ENCODE assay signal across 22 cellular contexts in genomic region chr4:145921231-145921630, GRCh38. TPM values are rescaled to one million over a fixed set of nuclear protein-coding genes. Genes with fewer than 3 reads are reported as not detected.
DNase-seq lines count a peak whose midpoint lies in the region; TF ChIP-seq lines count a peak whose summit lies in the region.
"Had no signal": no experiment of that assay in that cellular context is flagged by ENCODE, and none has a peak within 500 bp of the region (broad histone marks: within the 10 kb centered on the region; RNA-seq: fewer than 3 reads in every experiment).

No MANE protein-coding gene starts in this region.

- H3K27me3 Mint-ChIP-seq in activated naive CD8-positive, alpha-beta T cell, result no peaks in the 10 kb centered on the region
- no peaks in the 10 kb centered on the region for H3K27me3 Mint-ChIP-seq in activated naive CD8-positive, alpha-beta T cell treated with anti-CD3 and anti-CD28 coated beads for 36 hours
- no peaks in the 10 kb centered on the region for H3K27me3 Mint-ChIP-seq in endothelial cell (ENCODE audit: unreplicated experiment)

- H3K9ac ChIP-seq in SK-N-MC (ENCODE audit: insufficient read length) (peak overlapping the region; percentile 38), smooth muscle cell (ENCODE audit: low read depth) (no peak overlapping the region), SK-N-SH (no peak overlapping the region)

- H3K9me2 ChIP-seq in SK-N-SH, result no peaks in the 10 kb centered on the region

- H3K36me3 ChIP-seq in SK-N-MC (ENCODE audit: insufficient read depth, low read length) (peaks cover 1% of the 10 kb centered on the region; the same call in 1 of the 2 replicates), smooth muscle cell (ENCODE audit: low read depth) (no peaks in the 10 kb centered on the region), SK-N-SH (replicated peaks in 1 of 2; ENCODE audit: control insufficient read depth in 1 of 2, insufficient read depth in 2 of 2, low read length in 1 of 2) (peaks cover 2 to 9% of the 10 kb centered on the region in 2 experiments)

- H3K79me2 ChIP-seq in smooth muscle cell (ENCODE audit: low read depth), result peaks cover 81% of the 10 kb centered on the region
- H3K79me2 ChIP-seq in SK-N-SH (ENCODE audit: insufficient read depth), result peaks cover 94% of the 10 kb centered on the region

- CTCF ChIA-PET in SK-N-SH (lab: Yijun Ruan, JAX), result no interaction called here

- peaks cover 5% of the 10 kb centered on the region for H3K4me1 ChIP-seq in smooth muscle cell (ENCODE audit: low read depth)
- H3K4me1 ChIP-seq in SK-N-SH (ENCODE audit: control insufficient read depth in 1 of 2, insufficient read depth in 2 of 2, low read depth in 1 of 2, low read length in 1 of 2), result peaks cover 3 to 16% of the 10 kb centered on the region in 2 experiments; a peak in 3 of 4 replicates
- H3K4me1 ChIP-seq: A549, BE2C had no signal

- TF ChIP-seq CTCF in endothelial cell (IDR thresholded peaks at IDR 0.05; ENCODE audit: unreplicated experiment), result no peak
- TF ChIP-seq CTCF in smooth muscle cell (IDR thresholded peaks at IDR 0.05; ENCODE audit: borderline replicate concordance, insufficient read depth, poor library complexity, severe bottlenecking), result no peak
- no peak for TF ChIP-seq CTCF in SK-N-SH (IDR thresholded peaks at IDR 0.05)

- peaks cover 4% of the 10 kb centered on the region for H3F3A ChIP-seq in smooth muscle cell (ENCODE audit: low read depth)
- H3F3A ChIP-seq in SK-N-SH (replicated peaks; ENCODE audit: insufficient read depth), result no peaks in the 10 kb centered on the region

- H2AFZ ChIP-seq in smooth muscle cell (ENCODE audit: low read depth) (no peak overlapping the region), SK-N-SH (ENCODE audit: low read depth) (no peak overlapping the region)
- H2AFZ ChIP-seq: PC-9 had no signal

- H3K4me2 ChIP-seq in smooth muscle cell, result peak overlapping the region; percentile 25
- H3K4me2 ChIP-seq in SK-N-SH, result no peak overlapping the region
- H3K4me2 ChIP-seq: A549, PC-9 had no signal

- H4K20me1 ChIP-seq in smooth muscle cell (ENCODE audit: low read depth) (peaks cover 56% of the 10 kb centered on the region), SK-N-SH (ENCODE audit: insufficient read depth) (peaks cover 6% of the 10 kb centered on the region; the same call in 1 of the 2 replicates)

- H3K27me3 ChIP-seq in smooth muscle cell (ENCODE audit: low read depth), result no peaks in the 10 kb centered on the region
- H3K27me3 ChIP-seq in SK-N-SH (ENCODE audit: insufficient read depth), result no peaks in the 10 kb centered on the region
- H3K27me3 ChIP-seq: BE2C had no signal

- POLR2A ChIA-PET in SK-N-SH (lab: Yijun Ruan, JAX), result no interaction called here

- peak overlapping the region; percentile 67 for H3K4me3 ChIP-seq in SK-N-MC
- no peak overlapping the region for H3K4me3 ChIP-seq in smooth muscle cell
- no peak overlapping the region for H3K4me3 ChIP-seq in SK-N-SH (ENCODE audit: low read depth in 2 of 2, low read length in 1 of 2)
- H3K4me3 ChIP-seq: A549, K562, PC-9 had no signal

- no peak for TF ChIP-seq EP300 in SK-N-SH (IDR thresholded peaks at IDR 0.05; ENCODE audit: borderline replicate concordance in 1 of 2, low read depth in 1 of 2, low read length in 1 of 2)

- peak overlapping the region; percentile 35 for H3K27ac Mint-ChIP-seq in activated naive CD8-positive, alpha-beta T cell
- no peak overlapping the region for H3K27ac Mint-ChIP-seq in activated naive CD8-positive, alpha-beta T cell treated with anti-CD3 and anti-CD28 coated beads for 36 hours
- peak overlapping the region; percentile 14 for H3K27ac Mint-ChIP-seq in endothelial cell (ENCODE audit: unreplicated experiment)

- 17% methylated on average over 1 of the region's 1 CpG for WGBS in smooth muscle cell (ENCODE audit: low lambda C conversion rate)
- WGBS in SK-N-SH (ENCODE audit: low lambda C conversion rate), result 100% methylated on average over 1 of the region's 1 CpG

- no peak for TF ChIP-seq RAD21 in SK-N-SH (IDR thresholded peaks at IDR 0.05; ENCODE audit: low read length)

- no peak for DNase-seq in activated naive CD8-positive, alpha-beta T cell treated with anti-CD3 and anti-CD28 coated beads for 36 hours
- DNase-seq in SK-N-MC (ENCODE audit: low read depth, low spot score), result no peak
- DNase-seq in endothelial cell (ENCODE audit: low spot score), result no peak
- DNase-seq in smooth muscle cell (lab: John Stamatoyannopoulos, UW; ENCODE audit: unreplicated experiment), result no peak
- DNase-seq in A172 (ENCODE audit: low spot score), result no peak
- DNase-seq in islet precursor cell, result no peak
- no peak for DNase-seq in SK-N-SH
- DNase-seq: BE2C, DMS 273 treated with DMSO at 0.1 percent for 48 hours, DMS79 treated with DMSO at 0.1 percent for 48 hours, MM.1S, NCI-H1048, NCI-H1417 treated with DMSO at 0.1 percent for 48 hours, NCI-H187, NCI-H446, NCI-H526, PC-9, SHP77 treated with DMSO at 0.1 percent for 48 hours had no signal

- peaks cover 18% of the 10 kb centered on the region for H3K36me3 Mint-ChIP-seq in activated naive CD8-positive, alpha-beta T cell
- H3K36me3 Mint-ChIP-seq in activated naive CD8-positive, alpha-beta T cell treated with anti-CD3 and anti-CD28 coated beads for 36 hours, result peaks cover 57% of the 10 kb centered on the region
- peaks cover 12% of the 10 kb centered on the region for H3K36me3 Mint-ChIP-seq in endothelial cell (ENCODE audit: low read depth, unreplicated experiment)

- H3K4me1 Mint-ChIP-seq in activated naive CD8-positive, alpha-beta T cell (ENCODE audit: low read depth), result peaks cover 51% of the 10 kb centered on the region
- H3K4me1 Mint-ChIP-seq in activated naive CD8-positive, alpha-beta T cell treated with anti-CD3 and anti-CD28 coated beads for 36 hours, result peaks cover 48% of the 10 kb centered on the region
- peaks cover 9% of the 10 kb centered on the region for H3K4me1 Mint-ChIP-seq in endothelial cell (ENCODE audit: unreplicated experiment)

- no peak overlapping the region for H3K4me3 Mint-ChIP-seq in activated naive CD8-positive, alpha-beta T cell
- H3K4me3 Mint-ChIP-seq in activated naive CD8-positive, alpha-beta T cell treated with anti-CD3 and anti-CD28 coated beads for 36 hours, result no peak overlapping the region
- H3K4me3 Mint-ChIP-seq in endothelial cell (ENCODE audit: unreplicated experiment), result no peak overlapping the region

- H3K27ac ChIP-seq in SK-N-MC (peak overlapping the region; percentile 86), smooth muscle cell (ENCODE audit: low read depth) (peak overlapping the region; percentile 58), SK-N-SH (ENCODE audit: low read depth in 2 of 2, low read length in 1 of 2) (peak overlapping the region in 1 of 2 experiments; percentile 40; a peak in 1 of 4 replicates)
- H3K27ac ChIP-seq: A549, PC-9, RWPE1 had no signal

- H3K9me3 ChIP-seq in SK-N-MC (ENCODE audit: low read depth, low read length), result no peaks in the 10 kb centered on the region
- no peaks in the 10 kb centered on the region for H3K9me3 ChIP-seq in smooth muscle cell (replicated peaks; ENCODE audit: low read depth)
- no peaks in the 10 kb centered on the region for H3K9me3 ChIP-seq in SK-N-SH
- H3K9me3 ChIP-seq: A549, BE2C had no signal

- peaks cover 4% of the 10 kb centered on the region for H3K9me3 Mint-ChIP-seq in activated naive CD8-positive, alpha-beta T cell (ENCODE audit: low read depth)
- peaks cover 20% of the 10 kb centered on the region for H3K9me3 Mint-ChIP-seq in activated naive CD8-positive, alpha-beta T cell treated with anti-CD3 and anti-CD28 coated beads for 36 hours
- H3K9me3 Mint-ChIP-seq in endothelial cell (ENCODE audit: unreplicated experiment), result no peaks in the 10 kb centered on the region

TF ChIP-seq in SK-N-SH, 30 proteins besides CTCF, POLR2A, EP300 and RAD21 (continues in another document):
- TF ChIP-seq TCF12 (IDR thresholded peaks at IDR 0.05), result no peak
- TF ChIP-seq MEF2A (IDR thresholded peaks at IDR 0.05; ENCODE audit: borderline replicate concordance, low read depth), result no peak
- TF ChIP-seq, protein P1, sequence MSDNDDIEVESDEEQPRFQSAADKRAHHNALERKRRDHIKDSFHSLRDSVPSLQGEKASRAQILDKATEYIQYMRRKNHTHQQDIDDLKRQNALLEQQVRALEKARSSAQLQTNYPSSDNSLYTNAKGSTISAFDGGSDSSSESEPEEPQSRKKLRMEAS (IDR thresholded peaks at IDR 0.05; ENCODE audit: low read depth), result no peak
- no peak for TF ChIP-seq IRF3 (IDR thresholded peaks at IDR 0.05; ENCODE audit: low read depth, low read length)
- TF ChIP-seq RXRA (IDR thresholded peaks at IDR 0.05; ENCODE audit: borderline replicate concordance, low read depth), result no peak
- no peak for TF ChIP-seq NRF1 (IDR thresholded peaks at IDR 0.05; ENCODE audit: low read depth, low read length)
- TF ChIP-seq POLR2AphosphoS5 (IDR thresholded peaks at IDR 0.05; ENCODE audit: low read depth, low read length), result no peak
- no peak for TF ChIP-seq EZH2phosphoT487 (IDR thresholded peaks at IDR 0.05; ENCODE audit: borderline replicate concordance, low read depth)
- TF ChIP-seq JUND (IDR thresholded peaks at IDR 0.05), result no peak
- no peak for TF ChIP-seq GABPA (IDR thresholded peaks at IDR 0.05; ENCODE audit: low read depth)
- TF ChIP-seq FOXM1 (IDR thresholded peaks at IDR 0.05; ENCODE audit: low read depth), result no peak
- no peak for TF ChIP-seq SIN3A (IDR thresholded peaks at IDR 0.05; ENCODE audit: borderline replicate concordance, low read depth, low read length)
- no peak for TF ChIP-seq GATA2 (CRISPR knock-in tag; IDR thresholded peaks at IDR 0.05)
- no peak for TF ChIP-seq RFX5 (IDR thresholded peaks at IDR 0.05; ENCODE audit: low read length)
- no peak for TF ChIP-seq MXI1 (IDR thresholded peaks at IDR 0.05; ENCODE audit: low read depth, low read length)
- no peak for TF ChIP-seq FOSL2 (IDR thresholded peaks at IDR 0.05; ENCODE audit: borderline replicate concordance, low read depth)
- no peak for TF ChIP-seq NFIC (IDR thresholded peaks at IDR 0.05; ENCODE audit: borderline replicate concordance)

RNA-seq across cellular contexts. Expression of gene ZNF827, which starts 17.4 kb away (rescaled TPM):
- 10 to 100 TPM; 22.8 to 23.0 TPM for total RNA-seq in activated naive CD8-positive, alpha-beta T cell treated with anti-CD3 and anti-CD28 coated beads for 36 hours
- total RNA-seq in endothelial cell (ENCODE audit: unreplicated experiment), result 22.8 TPM
- total RNA-seq in smooth muscle cell, result 8.3 and 12.8 TPM in 2 replicates
- polyA plus RNA-seq in smooth muscle cell, result 6.5 and 8.7 TPM in 2 replicates
- 10.8 and 14.1 TPM in 2 replicates for total RNA-seq in A172 (2014; rRNA removed; shearing (Covaris generic))
- polyA plus RNA-seq in SK-N-SH (2012; rRNA removed), result 20.9 and 23.2 TPM in 2 replicates
- polyA plus RNA-seq in SK-N-SH (2012; cell fraction: cytosol; rRNA removed), result 9.2 and 15.9 TPM in 2 replicates
- 93.0 and 172 TPM in 2 replicates for polyA plus RNA-seq in SK-N-SH (2012; cell fraction: nucleus; rRNA removed)
